In the genomic region with DNA sequence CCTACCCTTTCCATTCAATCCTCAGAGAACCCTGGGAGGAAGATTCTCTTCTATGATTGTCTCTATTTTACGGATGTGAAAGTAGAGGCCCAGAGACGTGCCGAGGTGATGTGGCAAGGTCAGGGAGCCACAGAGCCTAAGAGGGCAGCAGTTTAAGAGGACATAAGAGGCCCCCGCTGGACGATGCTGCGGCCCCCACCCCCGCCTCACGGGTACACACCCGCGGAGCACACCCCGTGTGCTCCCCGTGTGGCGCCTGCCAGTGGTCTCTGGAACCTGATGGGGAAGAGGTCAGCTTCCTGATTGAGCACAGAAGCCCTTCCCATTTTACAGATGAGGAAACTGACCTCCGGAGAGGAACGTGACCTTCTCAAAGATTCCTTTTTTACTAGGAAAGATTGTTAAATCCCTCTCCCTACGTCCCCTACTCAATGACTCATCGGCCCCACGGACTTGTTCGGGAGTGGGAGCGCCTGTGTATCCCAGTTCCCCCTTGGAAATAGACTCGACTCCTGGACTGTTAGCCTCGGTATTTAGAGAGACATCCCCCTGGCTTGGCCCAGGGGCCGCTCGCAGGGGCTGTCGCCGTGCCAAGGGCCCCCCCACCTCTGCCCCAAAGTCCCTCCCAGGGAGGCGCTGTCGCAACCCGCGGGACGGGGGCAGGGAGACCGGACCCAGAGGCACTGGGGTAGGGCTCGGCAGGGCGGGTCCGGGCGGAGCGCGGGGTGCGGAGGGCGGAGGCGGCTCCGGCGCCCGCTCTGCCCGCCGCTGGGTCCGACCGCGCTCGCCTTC, we compare ENCODE assay signal across 1 cellular context.
TF ChIP-seq lines count a peak whose summit lies in the region.

A gene with protein sequence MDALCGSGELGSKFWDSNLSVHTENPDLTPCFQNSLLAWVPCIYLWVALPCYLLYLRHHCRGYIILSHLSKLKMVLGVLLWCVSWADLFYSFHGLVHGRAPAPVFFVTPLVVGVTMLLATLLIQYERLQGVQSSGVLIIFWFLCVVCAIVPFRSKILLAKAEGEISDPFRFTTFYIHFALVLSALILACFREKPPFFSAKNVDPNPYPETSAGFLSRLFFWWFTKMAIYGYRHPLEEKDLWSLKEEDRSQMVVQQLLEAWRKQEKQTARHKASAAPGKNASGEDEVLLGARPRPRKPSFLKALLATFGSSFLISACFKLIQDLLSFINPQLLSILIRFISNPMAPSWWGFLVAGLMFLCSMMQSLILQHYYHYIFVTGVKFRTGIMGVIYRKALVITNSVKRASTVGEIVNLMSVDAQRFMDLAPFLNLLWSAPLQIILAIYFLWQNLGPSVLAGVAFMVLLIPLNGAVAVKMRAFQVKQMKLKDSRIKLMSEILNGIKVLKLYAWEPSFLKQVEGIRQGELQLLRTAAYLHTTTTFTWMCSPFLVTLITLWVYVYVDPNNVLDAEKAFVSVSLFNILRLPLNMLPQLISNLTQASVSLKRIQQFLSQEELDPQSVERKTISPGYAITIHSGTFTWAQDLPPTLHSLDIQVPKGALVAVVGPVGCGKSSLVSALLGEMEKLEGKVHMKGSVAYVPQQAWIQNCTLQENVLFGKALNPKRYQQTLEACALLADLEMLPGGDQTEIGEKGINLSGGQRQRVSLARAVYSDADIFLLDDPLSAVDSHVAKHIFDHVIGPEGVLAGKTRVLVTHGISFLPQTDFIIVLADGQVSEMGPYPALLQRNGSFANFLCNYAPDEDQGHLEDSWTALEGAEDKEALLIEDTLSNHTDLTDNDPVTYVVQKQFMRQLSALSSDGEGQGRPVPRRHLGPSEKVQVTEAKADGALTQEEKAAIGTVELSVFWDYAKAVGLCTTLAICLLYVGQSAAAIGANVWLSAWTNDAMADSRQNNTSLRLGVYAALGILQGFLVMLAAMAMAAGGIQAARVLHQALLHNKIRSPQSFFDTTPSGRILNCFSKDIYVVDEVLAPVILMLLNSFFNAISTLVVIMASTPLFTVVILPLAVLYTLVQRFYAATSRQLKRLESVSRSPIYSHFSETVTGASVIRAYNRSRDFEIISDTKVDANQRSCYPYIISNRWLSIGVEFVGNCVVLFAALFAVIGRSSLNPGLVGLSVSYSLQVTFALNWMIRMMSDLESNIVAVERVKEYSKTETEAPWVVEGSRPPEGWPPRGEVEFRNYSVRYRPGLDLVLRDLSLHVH (N-terminal part only) (plus strand): TSS at position 759 of the 792 bp plus-strand sequence. CDS start 56 bp downstream, outside the sequence.

TF ChIP-seq in HepG2, 621 proteins besides CTCF, POLR2A, EP300 and RAD21 (continued from another document and continues in another):
- TF ChIP-seq ATF7 (IDR thresholded peaks at IDR 0.05): no peak
- 0 out of 2 replicates have a peak, but pooled peaks have one; percentile 43 for TF ChIP-seq ATF7 (CRISPR knock-in tag; IDR thresholded peaks at IDR 0.05)
- TF ChIP-seq KAT7 (CRISPR knock-in tag; IDR thresholded peaks at IDR 0.05; ENCODE audit: borderline replicate concordance): peak; percentile 10; the same call in 1 of the 2 replicates
- TF ChIP-seq, protein P1, sequence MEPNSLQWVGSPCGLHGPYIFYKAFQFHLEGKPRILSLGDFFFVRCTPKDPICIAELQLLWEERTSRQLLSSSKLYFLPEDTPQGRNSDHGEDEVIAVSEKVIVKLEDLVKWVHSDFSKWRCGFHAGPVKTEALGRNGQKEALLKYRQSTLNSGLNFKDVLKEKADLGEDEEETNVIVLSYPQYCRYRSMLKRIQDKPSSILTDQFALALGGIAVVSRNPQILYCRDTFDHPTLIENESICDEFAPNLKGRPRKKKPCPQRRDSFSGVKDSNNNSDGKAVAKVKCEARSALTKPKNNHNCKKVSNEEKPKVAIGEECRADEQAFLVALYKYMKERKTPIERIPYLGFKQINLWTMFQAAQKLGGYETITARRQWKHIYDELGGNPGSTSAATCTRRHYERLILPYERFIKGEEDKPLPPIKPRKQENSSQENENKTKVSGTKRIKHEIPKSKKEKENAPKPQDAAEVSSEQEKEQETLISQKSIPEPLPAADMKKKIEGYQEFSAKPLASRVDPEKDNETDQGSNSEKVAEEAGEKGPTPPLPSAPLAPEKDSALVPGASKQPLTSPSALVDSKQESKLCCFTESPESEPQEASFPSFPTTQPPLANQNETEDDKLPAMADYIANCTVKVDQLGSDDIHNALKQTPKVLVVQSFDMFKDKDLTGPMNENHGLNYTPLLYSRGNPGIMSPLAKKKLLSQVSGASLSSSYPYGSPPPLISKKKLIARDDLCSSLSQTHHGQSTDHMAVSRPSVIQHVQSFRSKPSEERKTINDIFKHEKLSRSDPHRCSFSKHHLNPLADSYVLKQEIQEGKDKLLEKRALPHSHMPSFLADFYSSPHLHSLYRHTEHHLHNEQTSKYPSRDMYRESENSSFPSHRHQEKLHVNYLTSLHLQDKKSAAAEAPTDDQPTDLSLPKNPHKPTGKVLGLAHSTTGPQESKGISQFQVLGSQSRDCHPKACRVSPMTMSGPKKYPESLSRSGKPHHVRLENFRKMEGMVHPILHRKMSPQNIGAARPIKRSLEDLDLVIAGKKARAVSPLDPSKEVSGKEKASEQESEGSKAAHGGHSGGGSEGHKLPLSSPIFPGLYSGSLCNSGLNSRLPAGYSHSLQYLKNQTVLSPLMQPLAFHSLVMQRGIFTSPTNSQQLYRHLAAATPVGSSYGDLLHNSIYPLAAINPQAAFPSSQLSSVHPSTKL (CRISPR knock-in tag; IDR thresholded peaks at IDR 0.05): peak; percentile 32; the same call in 1 of the 2 replicates
- peak; percentile 81 for TF ChIP-seq ZNF563 (CRISPR knock-in tag; IDR thresholded peaks at IDR 0.05)
- TF ChIP-seq BHLHE40 (IDR thresholded peaks at IDR 0.05; ENCODE audit: low read length): 0 out of 2 replicates have a peak, but pooled peaks have one; percentile 39
- peak; percentile 74 for TF ChIP-seq HNF4A (CRISPR knock-in tag; IDR thresholded peaks at IDR 0.05)
- TF ChIP-seq CBX5 (CRISPR knock-in tag; IDR thresholded peaks at IDR 0.05; ENCODE audit: borderline replicate concordance): 0 out of 2 replicates have a peak, but pooled peaks have one; percentile 2
- no peak for TF ChIP-seq ZNF782 (CRISPR knock-in tag; IDR thresholded peaks at IDR 0.05; ENCODE audit: borderline replicate concordance)
- TF ChIP-seq, protein P2, sequence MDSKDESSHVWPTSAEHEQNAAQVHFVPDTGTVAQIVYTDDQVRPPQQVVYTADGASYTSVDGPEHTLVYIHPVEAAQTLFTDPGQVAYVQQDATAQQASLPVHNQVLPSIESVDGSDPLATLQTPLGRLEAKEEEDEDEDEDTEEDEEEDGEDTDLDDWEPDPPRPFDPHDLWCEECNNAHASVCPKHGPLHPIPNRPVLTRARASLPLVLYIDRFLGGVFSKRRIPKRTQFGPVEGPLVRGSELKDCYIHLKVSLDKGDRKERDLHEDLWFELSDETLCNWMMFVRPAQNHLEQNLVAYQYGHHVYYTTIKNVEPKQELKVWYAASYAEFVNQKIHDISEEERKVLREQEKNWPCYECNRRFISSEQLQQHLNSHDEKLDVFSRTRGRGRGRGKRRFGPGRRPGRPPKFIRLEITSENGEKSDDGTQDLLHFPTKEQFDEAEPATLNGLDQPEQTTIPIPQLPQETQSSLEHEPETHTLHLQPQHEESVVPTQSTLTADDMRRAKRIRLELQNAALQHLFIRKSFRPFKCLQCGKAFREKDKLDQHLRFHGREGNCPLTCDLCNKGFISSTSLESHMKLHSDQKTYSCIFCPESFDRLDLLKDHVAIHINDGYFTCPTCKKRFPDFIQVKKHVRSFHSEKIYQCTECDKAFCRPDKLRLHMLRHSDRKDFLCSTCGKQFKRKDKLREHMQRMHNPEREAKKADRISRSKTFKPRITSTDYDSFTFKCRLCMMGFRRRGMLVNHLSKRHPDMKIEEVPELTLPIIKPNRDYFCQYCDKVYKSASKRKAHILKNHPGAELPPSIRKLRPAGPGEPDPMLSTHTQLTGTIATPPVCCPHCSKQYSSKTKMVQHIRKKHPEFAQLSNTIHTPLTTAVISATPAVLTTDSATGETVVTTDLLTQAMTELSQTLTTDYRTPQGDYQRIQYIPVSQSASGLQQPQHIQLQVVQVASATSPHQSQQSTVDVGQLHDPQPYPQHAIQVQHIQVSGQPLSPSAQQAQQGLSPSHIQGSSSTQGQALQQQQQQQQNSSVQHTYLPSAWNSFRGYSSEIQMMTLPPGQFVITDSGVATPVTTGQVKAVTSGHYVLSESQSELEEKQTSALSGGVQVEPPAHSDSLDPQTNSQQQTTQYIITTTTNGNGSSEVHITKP (CRISPR knock-in tag; IDR thresholded peaks at IDR 0.05; ENCODE audit: low read depth): no peak
- TF ChIP-seq MED8 (CRISPR knock-in tag; IDR thresholded peaks at IDR 0.05; ENCODE audit: insufficient replicate concordance): peak; percentile 61
- no peak for TF ChIP-seq ZNF224 (CRISPR knock-in tag; IDR thresholded peaks at IDR 0.05)
- TF ChIP-seq BCL6 (CRISPR knock-in tag; IDR thresholded peaks at IDR 0.05): peak; percentile 61
- 0 out of 2 replicates have a peak, but pooled peaks have one; percentile 27 for TF ChIP-seq FOSL1 (CRISPR knock-in tag; IDR thresholded peaks at IDR 0.05; ENCODE audit: borderline replicate concordance)
- no peak for TF ChIP-seq MBNL3 (CRISPR knock-in tag; conservative IDR thresholded peaks at IDR 0.05)
- TF ChIP-seq, protein P3, sequence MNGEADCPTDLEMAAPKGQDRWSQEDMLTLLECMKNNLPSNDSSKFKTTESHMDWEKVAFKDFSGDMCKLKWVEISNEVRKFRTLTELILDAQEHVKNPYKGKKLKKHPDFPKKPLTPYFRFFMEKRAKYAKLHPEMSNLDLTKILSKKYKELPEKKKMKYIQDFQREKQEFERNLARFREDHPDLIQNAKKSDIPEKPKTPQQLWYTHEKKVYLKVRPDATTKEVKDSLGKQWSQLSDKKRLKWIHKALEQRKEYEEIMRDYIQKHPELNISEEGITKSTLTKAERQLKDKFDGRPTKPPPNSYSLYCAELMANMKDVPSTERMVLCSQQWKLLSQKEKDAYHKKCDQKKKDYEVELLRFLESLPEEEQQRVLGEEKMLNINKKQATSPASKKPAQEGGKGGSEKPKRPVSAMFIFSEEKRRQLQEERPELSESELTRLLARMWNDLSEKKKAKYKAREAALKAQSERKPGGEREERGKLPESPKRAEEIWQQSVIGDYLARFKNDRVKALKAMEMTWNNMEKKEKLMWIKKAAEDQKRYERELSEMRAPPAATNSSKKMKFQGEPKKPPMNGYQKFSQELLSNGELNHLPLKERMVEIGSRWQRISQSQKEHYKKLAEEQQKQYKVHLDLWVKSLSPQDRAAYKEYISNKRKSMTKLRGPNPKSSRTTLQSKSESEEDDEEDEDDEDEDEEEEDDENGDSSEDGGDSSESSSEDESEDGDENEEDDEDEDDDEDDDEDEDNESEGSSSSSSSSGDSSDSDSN (CRISPR knock-in tag; IDR thresholded peaks at IDR 0.05): peak; percentile 91; the same call in 1 of the 2 replicates
- TF ChIP-seq PPARG (CRISPR knock-in tag; conservative IDR thresholded peaks at IDR 0.05): peak; percentile 51; the same call in 1 of the 2 replicates
- TF ChIP-seq SIX4 (CRISPR knock-in tag; IDR thresholded peaks at IDR 0.05): 0 out of 2 replicates have a peak, but pooled peaks have one; percentile 20
- TF ChIP-seq, protein P4, sequence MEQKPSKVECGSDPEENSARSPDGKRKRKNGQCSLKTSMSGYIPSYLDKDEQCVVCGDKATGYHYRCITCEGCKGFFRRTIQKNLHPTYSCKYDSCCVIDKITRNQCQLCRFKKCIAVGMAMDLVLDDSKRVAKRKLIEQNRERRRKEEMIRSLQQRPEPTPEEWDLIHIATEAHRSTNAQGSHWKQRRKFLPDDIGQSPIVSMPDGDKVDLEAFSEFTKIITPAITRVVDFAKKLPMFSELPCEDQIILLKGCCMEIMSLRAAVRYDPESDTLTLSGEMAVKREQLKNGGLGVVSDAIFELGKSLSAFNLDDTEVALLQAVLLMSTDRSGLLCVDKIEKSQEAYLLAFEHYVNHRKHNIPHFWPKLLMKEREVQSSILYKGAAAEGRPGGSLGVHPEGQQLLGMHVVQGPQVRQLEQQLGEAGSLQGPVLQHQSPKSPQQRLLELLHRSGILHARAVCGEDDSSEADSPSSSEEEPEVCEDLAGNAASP (CRISPR knock-in tag; IDR thresholded peaks at IDR 0.05; ENCODE audit: borderline replicate concordance): peak; percentile 39; the same call in 1 of the 2 replicates
- no peak; the same call in 1 of the 2 replicates for TF ChIP-seq NR2F6 (IDR thresholded peaks at IDR 0.05)
- peak; percentile 59; the same call in 1 of the 2 replicates for TF ChIP-seq NR2F6 (CRISPR knock-in tag; IDR thresholded peaks at IDR 0.05)
- TF ChIP-seq IKZF4 (CRISPR knock-in tag; IDR thresholded peaks at IDR 0.05; ENCODE audit: borderline replicate concordance, low read depth, not compliant biosample characterization): no peak
- TF ChIP-seq ZNF607 (CRISPR knock-in tag; IDR thresholded peaks at IDR 0.05; ENCODE audit: borderline replicate concordance): no peak
- peak; percentile 44; the same call in 1 of the 2 replicates for TF ChIP-seq HMG20B (CRISPR knock-in tag; conservative IDR thresholded peaks at IDR 0.05)
- TF ChIP-seq, protein P5, sequence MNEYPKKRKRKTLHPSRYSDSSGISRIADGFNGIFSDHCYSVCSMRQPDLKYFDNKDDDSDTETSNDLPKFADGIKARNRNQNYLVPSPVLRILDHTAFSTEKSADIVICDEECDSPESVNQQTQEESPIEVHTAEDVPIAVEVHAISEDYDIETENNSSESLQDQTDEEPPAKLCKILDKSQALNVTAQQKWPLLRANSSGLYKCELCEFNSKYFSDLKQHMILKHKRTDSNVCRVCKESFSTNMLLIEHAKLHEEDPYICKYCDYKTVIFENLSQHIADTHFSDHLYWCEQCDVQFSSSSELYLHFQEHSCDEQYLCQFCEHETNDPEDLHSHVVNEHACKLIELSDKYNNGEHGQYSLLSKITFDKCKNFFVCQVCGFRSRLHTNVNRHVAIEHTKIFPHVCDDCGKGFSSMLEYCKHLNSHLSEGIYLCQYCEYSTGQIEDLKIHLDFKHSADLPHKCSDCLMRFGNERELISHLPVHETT (CRISPR knock-in tag; conservative IDR thresholded peaks at IDR 0.05): no peak
- TF ChIP-seq HOXA3 (CRISPR knock-in tag; IDR thresholded peaks at IDR 0.05): peak; percentile 45
- no peak for TF ChIP-seq HOXA7 (CRISPR knock-in tag; IDR thresholded peaks at IDR 0.05)
- no peak; the same call in 1 of the 2 replicates for TF ChIP-seq CCDC6 (CRISPR knock-in tag; IDR thresholded peaks at IDR 0.05)
- no peak for TF ChIP-seq RFXAP (CRISPR knock-in tag; IDR thresholded peaks at IDR 0.05; ENCODE audit: borderline replicate concordance)
- no peak for TF ChIP-seq ZC3H13 (CRISPR knock-in tag; IDR thresholded peaks at IDR 0.05)
- no peak for TF ChIP-seq MXD4 (CRISPR knock-in tag; IDR thresholded peaks at IDR 0.05)
- TF ChIP-seq ATF7-NPFF (CRISPR knock-in tag; IDR thresholded peaks at IDR 0.05; ENCODE audit: low read depth): no peak
- no peak for TF ChIP-seq SOX6 (IDR thresholded peaks at IDR 0.05)
- TF ChIP-seq SOX6 (CRISPR knock-in tag; IDR thresholded peaks at IDR 0.05): peak; percentile 68; the same call in 1 of the 2 replicates
- TF ChIP-seq, protein P6, sequence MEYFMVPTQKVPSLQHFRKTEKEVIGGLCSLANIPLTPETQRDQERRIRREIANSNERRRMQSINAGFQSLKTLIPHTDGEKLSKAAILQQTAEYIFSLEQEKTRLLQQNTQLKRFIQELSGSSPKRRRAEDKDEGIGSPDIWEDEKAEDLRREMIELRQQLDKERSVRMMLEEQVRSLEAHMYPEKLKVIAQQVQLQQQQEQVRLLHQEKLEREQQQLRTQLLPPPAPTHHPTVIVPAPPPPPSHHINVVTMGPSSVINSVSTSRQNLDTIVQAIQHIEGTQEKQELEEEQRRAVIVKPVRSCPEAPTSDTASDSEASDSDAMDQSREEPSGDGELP (IDR thresholded peaks at IDR 0.05; ENCODE audit: borderline replicate concordance, low read depth): no peak
